In the genomic region with DNA sequence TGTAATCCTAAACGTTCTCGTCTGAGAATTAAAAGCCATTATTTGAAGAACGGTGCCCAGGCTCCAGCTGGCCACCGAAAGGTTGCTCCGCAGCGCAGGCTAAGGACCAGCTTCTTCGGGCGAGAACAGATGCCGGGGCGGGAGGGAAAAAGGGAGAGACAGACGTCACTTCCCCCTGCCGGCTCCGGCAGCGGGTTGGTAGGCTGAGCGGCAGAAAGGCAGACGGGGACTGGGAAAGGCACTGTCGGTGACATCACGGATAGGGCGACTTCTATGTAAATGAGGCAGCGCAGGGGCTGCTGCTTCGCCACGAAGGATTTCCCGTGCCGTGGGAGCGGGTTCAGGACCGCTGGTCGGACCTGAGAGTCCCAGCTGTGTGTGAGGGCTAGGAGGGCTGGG, we compare ENCODE assay signal across 8 cellular contexts.
DNase-seq lines count a peak whose midpoint lies in the region; ATAC-seq and TF ChIP-seq lines count a peak whose summit lies in the region.
"Not testable (repeated sequence)": the region's sequence is repeated elsewhere in the genome, so short reads cannot be mapped to it uniquely, and the experiment has no call there.

No MANE protein-coding gene starts in this region.

- H3K27ac Mint-ChIP-seq in CD4-positive, alpha-beta T cell, result peak overlapping the region; percentile 95
- H3K27ac Mint-ChIP-seq in endodermal cell, result peak overlapping the region; percentile 98

- peaks cover 17% of the 10 kb centered on the region for H3K4me1 Mint-ChIP-seq in CD4-positive, alpha-beta T cell (ENCODE audit: low read depth)
- H3K4me1 Mint-ChIP-seq in endodermal cell, result not testable (repeated sequence)

- not testable (repeated sequence) for H3K27ac ChIP-seq in CD4-positive, alpha-beta T cell (ENCODE audit: low read depth, low read length); endodermal cell (ENCODE audit: low read depth, low read length)

- not testable (repeated sequence) for H3K9me3 Mint-ChIP-seq in CD4-positive, alpha-beta T cell; endodermal cell

- H3K27me3 Mint-ChIP-seq in CD4-positive, alpha-beta T cell; endodermal cell (ENCODE audit: insufficient read depth): not testable (repeated sequence)

- H3K9ac ChIP-seq in endodermal cell (ENCODE audit: extremely low read depth, low read length, poor library complexity, severe bottlenecking), result not testable (repeated sequence)

- not testable (repeated sequence) for TF ChIP-seq CTCF in CD4-positive, alpha-beta T cell (IDR thresholded peaks at IDR 0.05); endodermal cell (conservative IDR thresholded peaks at IDR 0.05)

- peak; percentile 61 to 82 (median 72) for DNase-seq in CD4-positive, alpha-beta T cell
- peak; percentile 52 for DNase-seq in Kasumi-1 (lab: John Stamatoyannopoulos, UW)
- peak; percentile 80 for DNase-seq in RPMI7951 (ENCODE audit: low read depth)
- peak; percentile 66 for DNase-seq in activated T-cell treated with anti-CD3 and anti-CD28 coated beads for 4 hours
- DNase-seq in endodermal cell, result peak; percentile 90
- DNase-seq in midbrain (lab: John Stamatoyannopoulos, UW), result peak; percentile 90
- peak; percentile 56 to 69 (median 65) for DNase-seq in stimulated activated CD4-positive, alpha-beta T cell treated with anti-CD3 and anti-CD28 coated beads, TNF-alpha, amount 100 ng/mL, for 4 hours (ENCODE audit: low read depth in 3 of 3)

- CTCF ChIA-PET in CD4-positive, alpha-beta T cell (lab: Charles Lee), result not testable (repeated sequence)

- intact Hi-C loops in CD4-positive, alpha-beta T cell (cut with DNase I, micrococcal nuclease), result not testable (repeated sequence)

- not testable (repeated sequence) for H3K4me1 ChIP-seq in endodermal cell (ENCODE audit: control insufficient read depth, insufficient read depth, low read length)

- POLR2A ChIA-PET in CD4-positive, alpha-beta T cell (lab: Charles Lee), result interaction anchor here (1.0 kb wide), 2 partner anchors 11 to 23 kb away, joined by 5 to 7 read pairs; no protein-coding TSS in a partner anchor

- ATAC-seq in CD4-positive, alpha-beta T cell (ENCODE audit: poor library complexity), result peak; percentile 60
- ATAC-seq in GM21717 (IDR thresholded peaks at IDR 0.05; ENCODE audit: unreplicated experiment), result peak; percentile 66

- peaks cover 11% of the 10 kb centered on the region for H3K36me3 Mint-ChIP-seq in CD4-positive, alpha-beta T cell (ENCODE audit: low read depth)
- not testable (repeated sequence) for H3K36me3 Mint-ChIP-seq in endodermal cell (ENCODE audit: low read depth)

- 0% methylated on average over 16 of the region's 27 CpGs; no CpG with 5 or more reads in 1 of the 2 experiments for WGBS in endodermal cell (ENCODE audit: insufficient coverage in 1 of 2, insufficient read length in 1 of 2), 2 experiments

- H3K27me3 ChIP-seq in CD4-positive, alpha-beta T cell (ENCODE audit: control insufficient read depth, insufficient read depth, low read length); endodermal cell (ENCODE audit: control insufficient read depth, insufficient read depth, low read length, poor library complexity, severe bottlenecking): not testable (repeated sequence)

- H3K36me3 ChIP-seq in endodermal cell (ENCODE audit: control insufficient read depth, insufficient read depth, low read length), result not testable (repeated sequence)

- not testable (repeated sequence) for H3K9me3 ChIP-seq in CD4-positive, alpha-beta T cell (ENCODE audit: control insufficient read depth, low read length); endodermal cell (ENCODE audit: control insufficient read depth, low read length)

- H3K4me3 Mint-ChIP-seq in CD4-positive, alpha-beta T cell, result peak overlapping the region; percentile 90
- peak overlapping the region; percentile 64 for H3K4me3 Mint-ChIP-seq in endodermal cell

- H3K4me3 ChIP-seq in endodermal cell (ENCODE audit: low read length), result peak overlapping the region; percentile 58
